ENCODE assay signal across 10 cellular contexts in genomic region chr3:27986204-27986879, GRCh38.
"Had no signal": no experiment of that assay in that cellular context is flagged by ENCODE, and none has a peak within 500 bp of the region (broad histone marks: within the 10 kb centered on the region; RNA-seq: fewer than 3 reads in every experiment).

No MANE protein-coding gene starts in this region.

- H3K36me3 ChIP-seq: suprapubic skin, transverse colon, WERI-Rb-1 had no signal

- H3K27ac ChIP-seq: epithelial cell of prostate, suprapubic skin, transverse colon, WERI-Rb-1 had no signal

- H3K4me1 ChIP-seq: suprapubic skin, transverse colon had no signal

- H3K9me3 ChIP-seq: suprapubic skin, transverse colon had no signal

- DNase-seq: activated CD4-positive, alpha-beta T cell treated with anti-CD3 and anti-CD28 coated beads, Interleukin-2, amount 50 U/mL, for 48 hours; hippocampal formation; natural killer cell; occipital lobe; stimulated activated CD4-positive, alpha-beta T cell treated with anti-CD3 and anti-CD28 coated beads, Interleukin-12 subunit alpha, Interleukin-12 subunit beta, amount 100 ng/mL, for 4 hours; stimulated activated CD4-positive, alpha-beta T cell treated with anti-CD3 and anti-CD28 coated beads, Interleukin-1b, Interleukin-23, amount 100 ng/mL, for 48 hours; transverse colon had no signal

- H3K4me3 ChIP-seq: suprapubic skin, transverse colon had no signal

- H3K27me3 ChIP-seq: suprapubic skin, transverse colon had no signal
